ENCODE assay signal across 5 cellular contexts in the genomic region with DNA sequence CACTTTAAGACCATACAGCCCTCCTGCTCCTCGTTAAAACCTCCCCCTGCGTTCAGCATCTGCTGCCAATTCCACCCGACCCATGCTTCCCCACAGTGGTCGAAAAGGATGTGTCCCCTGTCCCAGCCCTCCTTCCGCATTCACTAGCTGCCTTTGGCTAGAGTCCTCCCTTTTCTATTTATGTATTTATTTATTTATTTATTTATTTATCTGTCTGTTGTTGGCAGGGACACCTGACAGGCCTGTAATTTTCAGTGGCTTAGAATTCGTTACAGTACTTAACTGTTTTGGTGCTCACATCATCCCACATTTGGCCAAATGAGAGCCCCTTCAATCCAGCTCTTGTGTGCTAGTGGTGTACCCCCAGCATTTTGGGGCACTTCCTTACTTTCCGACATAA.
"Had no signal": no experiment of that assay in that cellular context is flagged by ENCODE, and none has a peak within 500 bp of the region (broad histone marks: within the 10 kb centered on the region; RNA-seq: fewer than 3 reads in every experiment).

No MANE protein-coding gene starts in this region.

- H3K9ac ChIP-seq: GM23248 had no signal

- DNase-seq: GM23248, GOT3, H7, IMR-90 had no signal

- H3K9me3 ChIP-seq: HAP-1 had no signal

- H3K4me3 ChIP-seq: GM23248, HAP-1 had no signal

- H2AFZ ChIP-seq: GM23248 had no signal

- H3K27ac ChIP-seq: GM23248 had no signal

- H3K36me3 ChIP-seq: HAP-1 had no signal
